ENCODE assay signal across 17 cellular contexts in the genomic region with DNA sequence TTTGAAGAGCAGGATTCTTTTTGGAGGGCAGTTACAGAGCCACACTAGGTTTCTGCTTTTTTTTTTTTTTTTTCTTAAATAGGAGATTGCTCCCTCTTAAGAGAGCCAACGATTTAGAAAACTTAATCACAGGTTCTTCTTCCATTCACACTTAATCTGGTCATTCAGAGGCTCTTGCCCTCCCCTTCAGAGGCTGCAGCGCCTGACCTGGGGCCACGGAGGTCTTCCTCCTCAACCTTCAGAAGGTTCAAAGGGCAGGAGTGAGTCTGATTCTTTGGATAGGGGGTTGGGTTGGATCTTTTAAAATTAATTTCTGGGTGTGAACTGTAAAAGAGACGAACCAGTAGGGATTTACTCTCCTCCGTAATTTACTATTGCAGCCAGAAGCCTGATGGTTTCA. TPM values are rescaled to one million over a fixed set of nuclear protein-coding genes. Genes with fewer than 3 reads are reported as not detected.
DNase-seq lines count a peak whose midpoint lies in the region; ATAC-seq and TF ChIP-seq lines count a peak whose summit lies in the region.
"Had no signal": no experiment of that assay in that cellular context is flagged by ENCODE, and none has a peak within 500 bp of the region (broad histone marks: within the 10 kb centered on the region; RNA-seq: fewer than 3 reads in every experiment).

No MANE protein-coding gene starts in this region.

- H3K4me1 Mint-ChIP-seq in endodermal cell, result peaks cover 45% of the 10 kb centered on the region
- peaks cover 73% of the 10 kb centered on the region for H3K4me1 Mint-ChIP-seq in nephron
- peaks cover 67% of the 10 kb centered on the region for H3K4me1 Mint-ChIP-seq in type B pancreatic cell (ENCODE audit: unreplicated experiment)

- DNase-seq in endodermal cell, result no peak
- no peak for DNase-seq in type B pancreatic cell (ENCODE audit: extremely low spot score, unreplicated experiment)
- DNase-seq in head of caudate nucleus, result no peak
- no peak for DNase-seq in gastrocnemius medialis
- DNase-seq: COR-L47, IMR-90, Karpas-422, MG63, NCI-H1092, NCI-H146, NCI-H2081, NCI-H226, NCI-H524 treated with DMSO at 0.1 percent for 48 hours had no signal

- H3K9me3 ChIP-seq in HUES48 (ENCODE audit: control insufficient read depth, insufficient read depth, low read length) (no peaks in the 10 kb centered on the region), endodermal cell (ENCODE audit: control insufficient read depth, low read length) (no peaks in the 10 kb centered on the region), gastrocnemius medialis (no peaks in the 10 kb centered on the region)
- H3K9me3 ChIP-seq: HAP-1, MG63 had no signal

- H3K27ac ChIP-seq in HUES48 (ENCODE audit: low read depth, low read length), result peak overlapping the region; percentile 70
- H3K27ac ChIP-seq in endodermal cell (ENCODE audit: low read depth, low read length), result peak overlapping the region; percentile 85
- no peak overlapping the region for H3K27ac ChIP-seq in gastrocnemius medialis

- in situ Hi-C loops in gastrocnemius medialis (cut with MboI; ENCODE audit: low sequenced_read_pairs in 4 of 4), result no loop called here

- ATAC-seq in gastrocnemius medialis, result no peak
- ATAC-seq in GM18870 (IDR thresholded peaks at IDR 0.05; ENCODE audit: unreplicated experiment), result no peak

- H3K27ac Mint-ChIP-seq in endodermal cell (peak overlapping the region; percentile 33), nephron (peak overlapping the region; percentile 74 to 94 (median 85)), type B pancreatic cell (peak overlapping the region; percentile 26)

- H3K27me3 Mint-ChIP-seq in endodermal cell (ENCODE audit: insufficient read depth) (no peaks in the 10 kb centered on the region), nephron (ENCODE audit: low read depth) (no peaks in the 10 kb centered on the region), type B pancreatic cell (no peaks in the 10 kb centered on the region)

- intact Hi-C loops in head of caudate nucleus (cut with DNase I), result no loop called here
- intact Hi-C loops in gastrocnemius medialis (cut with DNase I; ENCODE audit: low total_unique reads), result no loop called here

- no peak for TF ChIP-seq POLR2A in gastrocnemius medialis (IDR thresholded peaks at IDR 0.05)

- 20 to 73% methylated on average over 1 to 5 of the region's 5 CpGs for WGBS in endodermal cell (ENCODE audit: insufficient coverage in 1 of 2, insufficient read length in 1 of 2), 2 experiments

- H3K4me3 Mint-ChIP-seq in endodermal cell (no peak overlapping the region), nephron (no peak overlapping the region), type B pancreatic cell (peak overlapping the region; percentile 43)

- H3K9ac ChIP-seq in HUES48 (ENCODE audit: low read depth, low read length) (no peak overlapping the region), endodermal cell (ENCODE audit: extremely low read depth, low read length, poor library complexity, severe bottlenecking) (no peak overlapping the region)

- H3K27me3 ChIP-seq in HUES48 (ENCODE audit: control insufficient read depth, insufficient read depth, low read length) (no peaks in the 10 kb centered on the region), endodermal cell (ENCODE audit: control insufficient read depth, insufficient read depth, low read length, poor library complexity, severe bottlenecking) (no peaks in the 10 kb centered on the region), gastrocnemius medialis (no peaks in the 10 kb centered on the region)
- H3K27me3 ChIP-seq: MG63 had no signal

- H3K9me3 Mint-ChIP-seq in endodermal cell (no peaks in the 10 kb centered on the region), nephron (peaks cover 3% of the 10 kb centered on the region), type B pancreatic cell (no peaks in the 10 kb centered on the region)

- no peak overlapping the region for H3K4me3 ChIP-seq in HUES48 (ENCODE audit: low read depth, low read length)
- no peak overlapping the region for H3K4me3 ChIP-seq in endodermal cell (ENCODE audit: low read length)
- no peak overlapping the region for H3K4me3 ChIP-seq in gastrocnemius medialis
- H3K4me3 ChIP-seq: HAP-1, MG63 had no signal

- TF ChIP-seq CTCF in endodermal cell (conservative IDR thresholded peaks at IDR 0.05) (no peak), nephron (IDR thresholded peaks at IDR 0.05; ENCODE audit: unreplicated experiment in 3 of 3) (no peak), type B pancreatic cell (conservative IDR thresholded peaks at IDR 0.05) (no peak), gastrocnemius medialis (IDR thresholded peaks at IDR 0.05 in 4 of 5, conservative IDR thresholded peaks at IDR 0.05 in 1 of 5) (no peak)

- H3K36me3 Mint-ChIP-seq in endodermal cell (ENCODE audit: low read depth) (peaks cover 4% of the 10 kb centered on the region), nephron (ENCODE audit: low read depth) (peaks cover 13% of the 10 kb centered on the region), type B pancreatic cell (peaks cover 6% of the 10 kb centered on the region)

- H3K36me3 ChIP-seq in HUES48 (ENCODE audit: control insufficient read depth, insufficient read depth, low read length), result no peaks in the 10 kb centered on the region
- no peaks in the 10 kb centered on the region for H3K36me3 ChIP-seq in endodermal cell (ENCODE audit: control insufficient read depth, insufficient read depth, low read length)
- H3K36me3 ChIP-seq in gastrocnemius medialis, result no peaks in the 10 kb centered on the region
- H3K36me3 ChIP-seq: HAP-1, MG63 had no signal

- H3K4me1 ChIP-seq in HUES48 (ENCODE audit: control insufficient read depth, insufficient read depth, low read length) (peaks cover 41% of the 10 kb centered on the region), endodermal cell (ENCODE audit: control insufficient read depth, insufficient read depth, low read length) (peaks cover 22% of the 10 kb centered on the region), gastrocnemius medialis (peaks cover 18 to 24% of the 10 kb centered on the region in 2 donors)

RNA-seq across cellular contexts. Expression of a gene that starts 57.1 kb away (rescaled TPM):
- total RNA-seq in endodermal cell (10 to 100 TPM; 15.8 to 19.8 TPM), type B pancreatic cell (ENCODE audit: low replicate concordance) (17.9 and 23.1 TPM in 2 replicates), gastrocnemius medialis (10 to 100 TPM in 3 of 4 donors, 1 to 10 TPM in 1; 7.8 to 19.1 (median 11.1) TPM)
- polyA plus RNA-seq in endodermal cell (2013, experiment 1 of 2), result 35.8 TPM
- 29.9 TPM for polyA plus RNA-seq in endodermal cell (2013, experiment 2 of 2)

Comparison
In these comparisons a context has a peak if more than half of its experiments do, and no peak if none do; other contexts are left out.
1. H3K27ac ChIP-seq: peak in HUES48 (single experiment) and endodermal cell (single experiment); none in gastrocnemius medialis (0 of 4).
2. H3K27ac Mint-ChIP-seq: peak in every context shown above with its lines; median percentile 85 in nephron; 33 in endodermal cell; 26 in type B pancreatic cell.